ENCODE assay signal across 22 cellular contexts in genomic region chr15:63197626-63198025, GRCh38. TPM values are rescaled to one million over a fixed set of nuclear protein-coding genes. Genes with fewer than 3 reads are reported as not detected.
A peak's percentile ranks its signal among the peaks of the same experiment; 100 is the strongest.
DNase-seq lines count a peak whose midpoint lies in the region; ATAC-seq and TF ChIP-seq lines count a peak whose summit lies in the region.
"Had no signal": no experiment of that assay in that cellular context is flagged by ENCODE, and none has a peak within 500 bp of the region (broad histone marks: within the 10 kb centered on the region; RNA-seq: fewer than 3 reads in every experiment).

No MANE protein-coding gene starts in this region.

- intact Hi-C loops in upper lobe of right lung (cut with DNase I): no loop called here

- no peaks in the 10 kb centered on the region for H3K27me3 ChIP-seq in endodermal cell (ENCODE audit: control insufficient read depth, insufficient read depth, low read length, poor library complexity, severe bottlenecking)
- no peaks in the 10 kb centered on the region for H3K27me3 ChIP-seq in upper lobe of right lung
- H3K27me3 ChIP-seq: vagina had no signal

- H3K36me3 Mint-ChIP-seq in activated T-cell treated with anti-CD3 and anti-CD28 coated beads, Interleukin-2, amount 50 U/mL, for 72 hours (ENCODE audit: insufficient read depth in 2 of 2): peaks cover 5 to 20% of the 10 kb centered on the region in 2 donors
- H3K36me3 Mint-ChIP-seq in T-helper 17 cell (ENCODE audit: low read depth) (peaks cover 7% of the 10 kb centered on the region), endodermal cell (ENCODE audit: low read depth) (peaks cover 2% of the 10 kb centered on the region)

- H3K9ac ChIP-seq in endodermal cell (ENCODE audit: extremely low read depth, low read length, poor library complexity, severe bottlenecking): no peak overlapping the region

- H3K27ac Mint-ChIP-seq in activated T-cell treated with anti-CD3 and anti-CD28 coated beads, Interleukin-2, amount 50 U/mL, for 72 hours: peak overlapping the region; percentile 44
- H3K27ac Mint-ChIP-seq in T-helper 17 cell: peak overlapping the region; percentile 85
- H3K27ac Mint-ChIP-seq in endodermal cell: peak overlapping the region; percentile 63

- no peaks in the 10 kb centered on the region for H3K9me3 Mint-ChIP-seq in activated T-cell treated with anti-CD3 and anti-CD28 coated beads, Interleukin-2, amount 50 U/mL, for 72 hours
- H3K9me3 Mint-ChIP-seq in endodermal cell: no peaks in the 10 kb centered on the region
- H3K9me3 Mint-ChIP-seq: CD4-positive, alpha-beta memory T cell had no signal

- H3K9me3 ChIP-seq in T-helper 17 cell (ENCODE audit: control insufficient read depth, low read length, poor library complexity, severe bottlenecking) (no peaks in the 10 kb centered on the region), endodermal cell (ENCODE audit: control insufficient read depth, low read length) (no peaks in the 10 kb centered on the region), upper lobe of right lung (no peaks in the 10 kb centered on the region)
- H3K9me3 ChIP-seq: psoas muscle, vagina had no signal

- DNase-seq in activated T-cell treated with anti-CD3 and anti-CD28 coated beads, Interleukin-2, amount 50 U/mL, for 72 hours: no peak
- DNase-seq in activated T-cell treated with anti-CD3 and anti-CD28 coated beads, Interleukin-2, amount 50 U/mL, for 48 hours: no peak
- DNase-seq in T-helper 17 cell (no peak), endodermal cell (no peak), upper lobe of right lung (no peak)
- DNase-seq in activated effector memory CD4-positive, alpha-beta T cell treated with Interleukin-2 at 50 U/mL for 16 hours: no peak
- DNase-seq: activated CD8-positive, alpha-beta memory T cell treated with anti-CD3 and anti-CD28 coated beads for 24 hours; activated gamma-delta T cell; CD4-positive, alpha-beta memory T cell; DMS79 treated with DMSO at 0.1 percent for 48 hours; effector CD8-positive, alpha-beta T cell; Kasumi-1; left colon; NCI-H1092 treated with DMSO at 0.1 percent for 48 hours; psoas muscle; SHP77; stimulated activated CD4-positive, alpha-beta T cell treated with anti-CD3 and anti-CD28 coated beads, Interleukin-2, amount 100 ng/mL, for 48 hours; T-helper 1 cell had no signal

- H3K4me3 ChIP-seq in endodermal cell (ENCODE audit: low read length) (no peak overlapping the region), upper lobe of right lung (no peak overlapping the region)
- H3K4me3 ChIP-seq: psoas muscle, skin epidermis, vagina had no signal

- H3K36me3 ChIP-seq in endodermal cell (ENCODE audit: control insufficient read depth, insufficient read depth, low read length): no peaks in the 10 kb centered on the region
- no peaks in the 10 kb centered on the region for H3K36me3 ChIP-seq in upper lobe of right lung
- H3K36me3 ChIP-seq: vagina had no signal

- H3K27ac ChIP-seq in endodermal cell (ENCODE audit: low read depth, low read length): no peak overlapping the region
- peak overlapping the region; percentile 1 for H3K27ac ChIP-seq in upper lobe of right lung
- H3K27ac ChIP-seq: psoas muscle, skin epidermis, vagina had no signal

- WGBS in endodermal cell (ENCODE audit: insufficient coverage in 1 of 2, insufficient read length in 1 of 2), 2 experiments: 100% methylated on average over 1 of the region's 1 CpG; no CpG with 5 or more reads in 1 of the 2 experiments

- TF ChIP-seq CTCF in endodermal cell (conservative IDR thresholded peaks at IDR 0.05) (no peak), upper lobe of right lung (IDR thresholded peaks at IDR 0.05) (no peak)

- H3K4me1 ChIP-seq in endodermal cell (ENCODE audit: control insufficient read depth, insufficient read depth, low read length) (no peaks in the 10 kb centered on the region), upper lobe of right lung (peaks cover 76% of the 10 kb centered on the region)

- H3K4me1 Mint-ChIP-seq in activated T-cell treated with anti-CD3 and anti-CD28 coated beads, Interleukin-2, amount 50 U/mL, for 72 hours (ENCODE audit: low read depth): peaks cover 96% of the 10 kb centered on the region
- H3K4me1 Mint-ChIP-seq in T-helper 17 cell: peaks cover 66% of the 10 kb centered on the region
- peaks cover 43% of the 10 kb centered on the region for H3K4me1 Mint-ChIP-seq in endodermal cell

- peak overlapping the region; percentile 37 to 46 for H3K4me3 Mint-ChIP-seq in activated T-cell treated with anti-CD3 and anti-CD28 coated beads, Interleukin-2, amount 50 U/mL, for 72 hours
- peak overlapping the region; percentile 72 for H3K4me3 Mint-ChIP-seq in T-helper 17 cell
- no peak overlapping the region for H3K4me3 Mint-ChIP-seq in endodermal cell

- no peaks in the 10 kb centered on the region for H3K27me3 Mint-ChIP-seq in activated T-cell treated with anti-CD3 and anti-CD28 coated beads, Interleukin-2, amount 50 U/mL, for 72 hours (ENCODE audit: low read depth)
- H3K27me3 Mint-ChIP-seq in T-helper 17 cell (no peaks in the 10 kb centered on the region), endodermal cell (ENCODE audit: insufficient read depth) (no peaks in the 10 kb centered on the region)
- H3K27me3 Mint-ChIP-seq: CD4-positive, alpha-beta memory T cell had no signal

- no peak for ATAC-seq in activated T-cell treated with anti-CD3 and anti-CD28 coated beads, Interleukin-2, amount 50 U/mL, for 72 hours (replicated peaks in 1 of 2)
- ATAC-seq in T-helper 17 cell (no peak), upper lobe of right lung (no peak), GM19023 (IDR thresholded peaks at IDR 0.05; ENCODE audit: unreplicated experiment) (no peak), HG03135 (IDR thresholded peaks at IDR 0.05; ENCODE audit: unreplicated experiment) (no peak)
- ATAC-seq: left colon, psoas muscle had no signal

RNA-seq across cellular contexts. Expression of gene RAB8B, which starts 8.2 kb away (rescaled TPM):
- 100 to 1,000 TPM; 122 to 157 TPM for total RNA-seq in activated T-cell treated with anti-CD3 and anti-CD28 coated beads, Interleukin-2, amount 50 U/mL, for 72 hours
- 100 to 1,000 TPM in 1 of 2 donors, 10 to 100 TPM in 1; 78.1 to 108 TPM for total RNA-seq in T-helper 17 cell
- total RNA-seq in endodermal cell: 10 to 100 TPM; 21.9 to 28.8 TPM
- 27.5 TPM for polyA plus RNA-seq in endodermal cell (2013, experiment 1 of 2)
- 27.5 TPM for polyA plus RNA-seq in endodermal cell (2013, experiment 2 of 2)
- 54.5 TPM for total RNA-seq in upper lobe of right lung

RNA-seq across cellular contexts. Expression of gene RPS27L, which starts 40.3 kb away (rescaled TPM):
- 100 to 1,000 TPM; 166 to 228 TPM for total RNA-seq in activated T-cell treated with anti-CD3 and anti-CD28 coated beads, Interleukin-2, amount 50 U/mL, for 72 hours
- total RNA-seq in T-helper 17 cell (10 to 100 TPM; 49.8 to 64.2 TPM), endodermal cell (10 to 100 TPM; 56.2 to 68.8 TPM), upper lobe of right lung (196 TPM)
- polyA plus RNA-seq in endodermal cell (2013, experiment 1 of 2): 187 TPM
- polyA plus RNA-seq in endodermal cell (2013, experiment 2 of 2): 190 TPM
